8 cellular contexts compared by ENCODE assay signal in the genomic region with DNA sequence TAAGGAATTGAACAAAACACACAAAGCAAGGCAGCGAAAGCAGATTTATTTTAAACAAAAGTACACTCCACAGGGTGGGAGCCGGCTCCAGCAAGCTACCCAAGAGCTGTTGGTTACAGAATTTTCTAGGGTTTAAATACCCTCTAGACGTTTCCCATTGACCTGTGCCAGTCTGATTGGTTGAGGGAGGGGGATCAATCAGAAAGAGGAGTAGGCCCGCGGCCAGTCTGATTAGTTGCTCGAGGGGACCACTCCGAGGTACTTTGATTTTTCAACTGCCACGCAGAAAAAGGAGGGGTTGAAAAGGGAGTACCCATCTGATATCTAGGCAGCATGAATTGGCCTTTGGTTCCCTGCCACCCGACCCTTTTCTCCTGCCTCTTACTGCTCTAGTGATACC. TPM values are rescaled to one million over a fixed set of nuclear protein-coding genes. Genes with fewer than 3 reads are reported as not detected.
DNase-seq lines count a peak whose midpoint lies in the region; ATAC-seq and TF ChIP-seq lines count a peak whose summit lies in the region.

No MANE protein-coding gene starts in this region.

- H2BK120ac ChIP-seq in mesenchymal stem cell (ENCODE audit: low read depth, low read length) = no peak overlapping the region

- no peaks in the 10 kb centered on the region for H3K27me3 ChIP-seq in mesenchymal stem cell (ENCODE audit: control insufficient read depth in 1 of 2, insufficient read depth in 1 of 2, low read length in 2 of 2)

- no peak for ATAC-seq in HG02759 (IDR thresholded peaks at IDR 0.05; ENCODE audit: unreplicated experiment)

- 70% methylated on average over 7 of the region's 9 CpGs for WGBS in mesenchymal stem cell

- H3K4me3 ChIP-seq in HEK293 (ENCODE audit: low read depth, low read length) (peak overlapping the region; percentile 63), astrocyte of the spinal cord (ENCODE audit: low read depth, low read length) (peak overlapping the region; percentile 98), mesenchymal stem cell (ENCODE audit: insufficient read depth in 1 of 2, low read depth in 1 of 2, low read length in 2 of 2) (peak overlapping the region in 1 of 2 experiments; percentile 100)

- H3K4me1 ChIP-seq in HEK293 (ENCODE audit: control insufficient read depth, insufficient read depth, low read length) = peaks cover 14% of the 10 kb centered on the region
- H3K4me1 ChIP-seq in mesenchymal stem cell (ENCODE audit: control insufficient read depth, insufficient read depth, low read depth, low read length) = peaks cover 10% of the 10 kb centered on the region

- H3K9me3 ChIP-seq in HEK293 (ENCODE audit: control insufficient read depth, insufficient read depth, low read depth, low read length) (no peaks in the 10 kb centered on the region), mesenchymal stem cell (ENCODE audit: control insufficient read depth, low read length) (no peaks in the 10 kb centered on the region)

- POLR2A ChIA-PET in HEK293 (lab: Yijun Ruan, JAX) = no interaction called here

- H2BK15ac ChIP-seq in mesenchymal stem cell (ENCODE audit: low read depth, poor library complexity, severe bottlenecking) = no peak overlapping the region

- DNase-seq in astrocyte of the spinal cord (ENCODE audit: low read depth, low spot score) (no peak), mesenchymal stem cell (peak; percentile 14), amniotic stem cell (lab: John Stamatoyannopoulos, UW) (no peak), glomerular visceral epithelial cell (ENCODE audit: extremely low spot score) (no peak)
- DNase-seq in stimulated activated naive CD4-positive, alpha-beta T cell (lab: John Stamatoyannopoulos, UW) = no peak

- H3K4me2 ChIP-seq in mesenchymal stem cell (ENCODE audit: low read length, poor library complexity, severe bottlenecking) = peak overlapping the region; percentile 71

- peaks cover 5% of the 10 kb centered on the region for H3K79me1 ChIP-seq in mesenchymal stem cell (replicated peaks; ENCODE audit: low read length, poor library complexity, severe bottlenecking)

- H3K27ac ChIP-seq in 22Rv1 (peak overlapping the region; percentile 82), HEK293 (ENCODE audit: extremely low read depth, low read depth, low read length) (no peak overlapping the region; the same call in 1 of the 2 replicates), mesenchymal stem cell (ENCODE audit: low read length, poor library complexity, severe bottlenecking) (no peak overlapping the region)

- H3K4ac ChIP-seq in mesenchymal stem cell (ENCODE audit: low read depth in 1 of 2, low read length in 2 of 2) = no peak overlapping the region

- H2AFZ ChIP-seq in mesenchymal stem cell (ENCODE audit: low read depth, low read length) = no peak overlapping the region

- H3K9ac ChIP-seq in mesenchymal stem cell (ENCODE audit: low read length) = peak overlapping the region; percentile 100

- no peak overlapping the region for H3K14ac ChIP-seq in mesenchymal stem cell (ENCODE audit: low read length in 2 of 2)

- no peak overlapping the region for H2AK5ac ChIP-seq in mesenchymal stem cell (ENCODE audit: low read length, severe bottlenecking)

- peaks cover 32 to 46% of the 10 kb centered on the region in 2 experiments for H3K36me3 ChIP-seq in HEK293 (ENCODE audit: control insufficient read depth in 2 of 2, insufficient read depth in 1 of 2, low read length in 2 of 2)
- H3K36me3 ChIP-seq in mesenchymal stem cell (ENCODE audit: control insufficient read depth in 1 of 2, insufficient read depth in 2 of 2, low read depth in 1 of 2, low read length in 2 of 2) = peaks cover 17 to 44% of the 10 kb centered on the region in 2 experiments

- H4K91ac ChIP-seq in mesenchymal stem cell (ENCODE audit: low read length) = no peak overlapping the region

- no peak overlapping the region for H2BK12ac ChIP-seq in mesenchymal stem cell (ENCODE audit: low read length in 2 of 2)

- TF ChIP-seq CTCF in 22Rv1 (IDR thresholded peaks at IDR 0.05) = no peak
- TF ChIP-seq CTCF in HEK293 (tag by site-specific recombination; IDR thresholded peaks at IDR 0.05) = no peak
- TF ChIP-seq CTCF in astrocyte of the spinal cord (IDR thresholded peaks at IDR 0.05; ENCODE audit: low read depth, low read length) = no peak

- no peak overlapping the region for H3K23ac ChIP-seq in mesenchymal stem cell (ENCODE audit: low read length in 2 of 2)

- H3K18ac ChIP-seq in mesenchymal stem cell (ENCODE audit: low read depth in 1 of 2, low read length in 2 of 2) = no peak overlapping the region

- in situ Hi-C loops in astrocyte of the spinal cord (cut with HindIII; ENCODE audit: low sequenced_read_pairs) = no loop called here

- CTCF ChIA-PET in HEK293 (lab: Yijun Ruan, JAX) = interaction anchor here (0.5 kb wide), 1 partner anchor 647 kb away, joined by 3 read pairs; no protein-coding TSS in a partner anchor

- H4K8ac ChIP-seq in mesenchymal stem cell (ENCODE audit: low read length) = no peak overlapping the region

- H2BK5ac ChIP-seq in mesenchymal stem cell (ENCODE audit: low read depth, low read length, poor library complexity, severe bottlenecking) = no peak overlapping the region

TF ChIP-seq in HEK293, 187 proteins besides CTCF, POLR2A, EP300 and RAD21:
- peak; percentile 39 for TF ChIP-seq SP2 (tag by site-specific recombination; IDR thresholded peaks at IDR 0.05)
- no peak for TF ChIP-seq ZNF398 (tag by site-specific recombination; IDR thresholded peaks at IDR 0.05)

RNA-seq across cellular contexts. Expression of gene SRP19, which starts 1.0 kb away (rescaled TPM):
- 113 TPM for polyA plus RNA-seq in mesenchymal stem cell (2013, experiment 1 of 2)
- 115 TPM for polyA plus RNA-seq in mesenchymal stem cell (2013, experiment 2 of 2)

RNA-seq across cellular contexts. Expression of gene REEP5, which starts 59.9 kb away (rescaled TPM):
- polyA plus RNA-seq in mesenchymal stem cell (2013, experiment 1 of 2) = 80.8 TPM
- 89.2 TPM for polyA plus RNA-seq in mesenchymal stem cell (2013, experiment 2 of 2)
